1 cellular context compared by ENCODE assay signal in the genomic region with DNA sequence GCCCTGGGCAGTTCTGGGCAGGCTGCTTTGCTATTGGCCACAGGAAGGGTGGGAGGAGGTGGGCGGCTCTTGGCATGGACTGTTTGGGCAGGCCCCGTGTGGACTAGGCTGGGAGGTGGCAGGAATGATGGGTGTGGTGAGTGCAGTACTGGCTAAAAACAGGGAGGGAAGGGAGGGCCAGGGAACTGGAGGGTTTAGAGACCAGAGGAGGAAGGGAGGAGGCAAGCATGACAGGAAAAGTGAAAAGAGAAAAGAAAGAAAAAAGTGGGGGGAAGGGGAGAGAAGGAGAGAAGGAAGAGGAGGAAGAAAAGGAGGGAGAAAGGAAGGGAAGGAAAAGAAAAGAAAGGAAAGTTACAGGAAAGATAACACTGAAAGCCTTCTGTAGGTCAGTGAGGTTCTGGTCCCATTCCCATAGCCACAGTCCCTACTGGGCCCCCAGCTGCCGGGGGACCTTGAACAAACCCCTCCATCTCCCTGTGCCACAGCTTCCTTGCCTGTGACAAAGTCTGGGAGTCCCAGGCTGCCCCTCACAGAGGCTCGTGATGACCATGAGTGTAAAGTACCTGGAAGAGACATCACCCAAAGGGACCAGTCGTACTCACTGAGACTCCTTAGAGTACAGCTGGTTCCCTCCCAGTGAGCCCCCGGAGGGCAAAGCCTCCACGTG.
TF ChIP-seq lines count a peak whose summit lies in the region.

No MANE protein-coding gene starts in this region.

TF ChIP-seq in H1, 55 proteins besides CTCF, POLR2A, EP300 and RAD21:
- TF ChIP-seq TEAD4 (IDR thresholded peaks at IDR 0.05; ENCODE audit: low read depth, low read length) (no peak), TAF7 (optimal IDR thresholded peaks at IDR 0.05; ENCODE audit: borderline replicate concordance, low read depth, low read length) (no peak), SP4 (IDR thresholded peaks at IDR 0.05; ENCODE audit: low read length) (no peak), ZNF274 (IDR thresholded peaks at IDR 0.05; ENCODE audit: borderline replicate concordance, extremely low read depth, low read length) (no peak), RFX5 (IDR thresholded peaks at IDR 0.05; ENCODE audit: borderline replicate concordance, low read depth, low read length) (no peak), EGR1 (IDR thresholded peaks at IDR 0.05; ENCODE audit: borderline replicate concordance, low read depth, low read length) (no peak), CTBP2 (IDR thresholded peaks at IDR 0.05; ENCODE audit: borderline replicate concordance, insufficient read depth, insufficient read length, low read length) (no peak), POLR2AphosphoS5 (IDR thresholded peaks at IDR 0.05; ENCODE audit: low read depth, low read length) (no peak)
